ENCODE assay signal across 1 cellular context in the genomic region with DNA sequence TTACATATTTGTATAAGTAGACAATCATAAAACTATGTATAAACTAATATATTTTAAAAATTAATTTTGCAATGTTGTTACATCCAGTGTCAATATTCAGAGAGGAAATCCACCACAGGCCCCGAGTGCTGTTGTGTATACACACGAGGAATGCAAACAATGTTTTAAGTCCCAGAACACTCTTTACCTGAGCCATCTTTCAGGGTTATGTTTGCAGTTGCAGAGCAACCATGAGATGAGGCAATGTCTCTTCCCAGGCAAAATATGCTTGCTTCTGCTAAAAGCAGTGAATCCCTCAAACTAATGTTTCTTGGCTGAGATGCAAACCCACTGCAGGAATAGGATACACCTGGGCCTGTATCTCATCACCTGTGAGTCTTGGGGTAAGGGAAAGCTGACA.
A peak's percentile ranks its signal among the peaks of the same experiment; 100 is the strongest.
TF ChIP-seq lines count a peak whose summit lies in the region.

No MANE protein-coding gene starts in this region.

TF ChIP-seq in HepG2, 621 proteins besides CTCF, POLR2A, EP300 and RAD21 (continued from another document):
- TF ChIP-seq ZNF784 (CRISPR knock-in tag; IDR thresholded peaks at IDR 0.05; ENCODE audit: borderline replicate concordance) (no peak), ZNF737 (CRISPR knock-in tag; IDR thresholded peaks at IDR 0.05; ENCODE audit: borderline replicate concordance) (no peak), SAP130 (CRISPR knock-in tag; IDR thresholded peaks at IDR 0.05; ENCODE audit: low read depth) (peak; percentile 88), ZNF10 (CRISPR knock-in tag; IDR thresholded peaks at IDR 0.05; ENCODE audit: borderline replicate concordance, low read depth) (no peak), NFRKB (IDR thresholded peaks at IDR 0.05) (no peak), ZNF460 (CRISPR knock-in tag; IDR thresholded peaks at IDR 0.05; ENCODE audit: borderline replicate concordance) (no peak), ZNF367 (CRISPR knock-in tag; IDR thresholded peaks at IDR 0.05; ENCODE audit: borderline replicate concordance) (no peak), PRMT3 (CRISPR knock-in tag; IDR thresholded peaks at IDR 0.05; ENCODE audit: borderline replicate concordance, low read depth) (no peak), KDM5A (IDR thresholded peaks at IDR 0.05; ENCODE audit: borderline replicate concordance, low read length) (no peak), CBFB (CRISPR knock-in tag; IDR thresholded peaks at IDR 0.05) (peak; percentile 71; the same call in 1 of the 2 replicates), MXD4 (CRISPR knock-in tag; IDR thresholded peaks at IDR 0.05) (no peak), U2AF1 (optimal IDR thresholded peaks at IDR 0.05; ENCODE audit: low read depth, low read length) (no peak), IRX3 (CRISPR knock-in tag; IDR thresholded peaks at IDR 0.05; ENCODE audit: borderline replicate concordance, low read depth) (no peak), XRCC5 (optimal IDR thresholded peaks at IDR 0.05; ENCODE audit: low read length) (no peak), TBP (CRISPR knock-in tag; IDR thresholded peaks at IDR 0.05) (no peak), RAD51 (IDR thresholded peaks at IDR 0.05; ENCODE audit: borderline replicate concordance) (no peak), ZNF652 (CRISPR knock-in tag; IDR thresholded peaks at IDR 0.05; ENCODE audit: borderline replicate concordance, low read depth) (peak; percentile 40; the same call in 1 of the 2 replicates), TOPORS (CRISPR knock-in tag; IDR thresholded peaks at IDR 0.05) (no peak), GTF3A (CRISPR knock-in tag; conservative IDR thresholded peaks at IDR 0.05) (no peak), PHB2 (IDR thresholded peaks at IDR 0.05; ENCODE audit: partially characterized antibody) (no peak), ZNF558 (CRISPR knock-in tag; IDR thresholded peaks at IDR 0.05; ENCODE audit: borderline replicate concordance) (no peak), FOXM1 (CRISPR knock-in tag; IDR thresholded peaks at IDR 0.05) (no peak), ZNF709 (CRISPR knock-in tag; IDR thresholded peaks at IDR 0.05) (no peak), RARG (CRISPR knock-in tag; IDR thresholded peaks at IDR 0.05; ENCODE audit: low read depth) (no peak), NR2F2 (IDR thresholded peaks at IDR 0.05; ENCODE audit: borderline replicate concordance, low read depth) (0 out of 2 replicates have a peak, but pooled peaks have one; percentile 45), HCFC1 (IDR thresholded peaks at IDR 0.05; ENCODE audit: low read depth, low read length) (no peak)
- TF ChIP-seq, protein P1, sequence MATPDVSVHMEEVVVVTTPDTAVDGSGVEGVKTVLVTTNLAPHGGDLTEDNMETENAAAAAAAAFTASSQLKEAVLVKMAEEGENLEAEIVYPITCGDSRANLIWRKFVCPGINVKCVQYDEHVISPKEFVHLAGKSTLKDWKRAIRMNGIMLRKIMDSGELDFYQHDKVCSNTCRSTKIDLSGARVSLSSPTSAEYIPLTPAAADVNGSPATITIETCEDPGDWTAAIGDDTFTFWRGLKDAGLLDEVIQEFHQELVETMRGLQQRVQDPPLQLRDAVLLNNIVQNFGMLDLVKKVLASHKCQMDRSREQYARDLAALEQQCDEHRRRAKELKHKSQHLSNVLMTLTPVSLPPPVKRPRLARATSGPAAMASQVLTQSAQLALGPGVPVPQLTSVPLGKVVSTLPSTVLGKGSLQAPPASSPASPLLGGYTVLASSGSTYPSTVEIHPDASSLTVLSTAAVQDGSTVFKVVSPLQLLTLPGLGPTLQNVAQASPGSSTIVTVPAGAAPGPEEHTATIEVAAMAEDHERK (CRISPR knock-in tag; IDR thresholded peaks at IDR 0.05; ENCODE audit: low read depth), result no peak
- TF ChIP-seq, protein P2, sequence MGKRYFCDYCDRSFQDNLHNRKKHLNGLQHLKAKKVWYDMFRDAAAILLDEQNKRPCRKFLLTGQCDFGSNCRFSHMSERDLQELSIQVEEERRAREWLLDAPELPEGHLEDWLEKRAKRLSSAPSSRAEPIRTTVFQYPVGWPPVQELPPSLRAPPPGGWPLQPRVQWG (CRISPR knock-in tag; IDR thresholded peaks at IDR 0.05; ENCODE audit: borderline replicate concordance, low read depth), result no peak
- TF ChIP-seq, protein P3, sequence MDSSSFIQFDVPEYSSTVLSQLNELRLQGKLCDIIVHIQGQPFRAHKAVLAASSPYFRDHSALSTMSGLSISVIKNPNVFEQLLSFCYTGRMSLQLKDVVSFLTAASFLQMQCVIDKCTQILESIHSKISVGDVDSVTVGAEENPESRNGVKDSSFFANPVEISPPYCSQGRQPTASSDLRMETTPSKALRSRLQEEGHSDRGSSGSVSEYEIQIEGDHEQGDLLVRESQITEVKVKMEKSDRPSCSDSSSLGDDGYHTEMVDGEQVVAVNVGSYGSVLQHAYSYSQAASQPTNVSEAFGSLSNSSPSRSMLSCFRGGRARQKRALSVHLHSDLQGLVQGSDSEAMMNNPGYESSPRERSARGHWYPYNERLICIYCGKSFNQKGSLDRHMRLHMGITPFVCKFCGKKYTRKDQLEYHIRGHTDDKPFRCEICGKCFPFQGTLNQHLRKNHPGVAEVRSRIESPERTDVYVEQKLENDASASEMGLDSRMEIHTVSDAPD (CRISPR knock-in tag; IDR thresholded peaks at IDR 0.05), result no peak
